Comparison of ENCODE assay signal across 28 cellular contexts in the genomic region with DNA sequence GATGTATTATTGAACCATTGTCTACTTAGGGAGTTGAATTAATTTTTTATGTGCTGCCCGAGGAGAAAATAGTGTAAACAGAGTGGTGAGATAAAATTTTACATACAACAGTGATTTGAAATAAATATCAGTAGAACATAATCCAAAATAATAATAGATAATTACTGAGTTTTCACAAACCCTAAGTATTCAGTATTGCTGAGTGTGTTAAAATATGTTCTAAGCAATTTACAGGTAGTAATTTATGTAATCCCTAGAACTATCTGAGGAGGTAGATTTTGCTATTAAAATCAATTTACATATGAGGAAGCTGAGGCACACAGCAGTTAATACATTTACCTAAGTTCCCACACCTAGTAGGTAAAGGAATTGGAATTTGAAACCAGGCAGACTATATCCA.
"Had no signal": no experiment of that assay in that cellular context is flagged by ENCODE, and none has a peak within 500 bp of the region (broad histone marks: within the 10 kb centered on the region; RNA-seq: fewer than 3 reads in every experiment).

No MANE protein-coding gene starts in this region.

- H3K4me3 ChIP-seq: colonic mucosa, coronary artery, dorsolateral prefrontal cortex, esophagus muscularis mucosa, esophagus squamous epithelium, gastrocnemius medialis, gastroesophageal sphincter, heart left ventricle, heart right ventricle had no signal

- H3K4me1 ChIP-seq: colonic mucosa, esophagus muscularis mucosa, esophagus squamous epithelium, foreskin keratinocyte, gastrocnemius medialis, gastroesophageal sphincter, heart left ventricle, heart right ventricle had no signal

- ATAC-seq: effector memory CD8-positive, alpha-beta T cell; esophagus mucosa; foreskin keratinocyte; gastrocnemius medialis; gastroesophageal sphincter; heart left ventricle; heart right ventricle had no signal

- H3K9me3 ChIP-seq: colonic mucosa, esophagus muscularis mucosa, esophagus squamous epithelium, gastrocnemius medialis, gastroesophageal sphincter, heart left ventricle had no signal

- FAIRE-seq: colon, endometrium, endothelial cell of umbilical vein, frontal cortex had no signal

- H3K27ac ChIP-seq: colonic mucosa, coronary artery, dorsolateral prefrontal cortex, epithelial cell of prostate, esophagus muscularis mucosa, esophagus squamous epithelium, foreskin keratinocyte, gastrocnemius medialis, gastroesophageal sphincter, heart left ventricle, heart right ventricle had no signal

- DNase-seq: colonic mucosa; cortex of kidney; dermis blood vessel endothelial cell; dorsolateral prefrontal cortex; effector CD4-positive, alpha-beta T cell; effector CD8-positive, alpha-beta T cell; effector memory CD4-positive, alpha-beta T cell; effector memory CD8-positive, alpha-beta T cell; endodermal cell; erythroblast; esophagus squamous epithelium; foreskin fibroblast; foreskin keratinocyte; foreskin melanocyte; gastrocnemius medialis; glutamatergic neuron; head of caudate nucleus; heart left ventricle; heart right ventricle had no signal

- H3K27me3 ChIP-seq: colonic mucosa, dorsolateral prefrontal cortex, esophagus muscularis mucosa, esophagus squamous epithelium, foreskin keratinocyte, gastrocnemius medialis, gastroesophageal sphincter, heart left ventricle, heart right ventricle had no signal

- H3K36me3 ChIP-seq: colonic mucosa, esophagus muscularis mucosa, esophagus squamous epithelium, gastrocnemius medialis, gastroesophageal sphincter, heart left ventricle, heart right ventricle had no signal
